In genomic region chr14:103576371-103577024, GRCh38 we compare ENCODE assay signal across 8 cellular contexts. TPM values are rescaled to one million over a fixed set of nuclear protein-coding genes. Genes with fewer than 3 reads are reported as not detected.
DNase-seq lines count a peak whose midpoint lies in the region; ATAC-seq and TF ChIP-seq lines count a peak whose summit lies in the region.

No MANE protein-coding gene starts in this region.

- H2BK120ac ChIP-seq in neuronal stem cell (ENCODE audit: low read depth, low read length) = no peak overlapping the region

- no peak overlapping the region for H3K4me3 ChIP-seq in HEK293 (ENCODE audit: low read depth, low read length)
- H3K4me3 ChIP-seq in SK-N-SH (ENCODE audit: low read depth in 2 of 2, low read length in 1 of 2) = no peak overlapping the region; a peak in 2 of 4 replicates
- H3K4me3 ChIP-seq in fibroblast of villous mesenchyme (ENCODE audit: low read depth, low read length) = no peak overlapping the region
- H3K4me3 ChIP-seq in neuronal stem cell (ENCODE audit: low read length in 2 of 2) = no peak overlapping the region

- H3K79me1 ChIP-seq in neuronal stem cell (ENCODE audit: low read depth, low read length) = peaks cover 6% of the 10 kb centered on the region

- no peak overlapping the region for H3K23ac ChIP-seq in neuronal stem cell (ENCODE audit: low read depth, low read length, poor library complexity)

- H3K9me3 Mint-ChIP-seq in activated CD8-positive, alpha-beta T cell treated with anti-CD3 and anti-CD28 coated beads for 36 hours = no peaks in the 10 kb centered on the region

- H3K27me3 ChIP-seq in SK-N-SH (ENCODE audit: insufficient read depth) = no peaks in the 10 kb centered on the region
- H3K27me3 ChIP-seq in neuronal stem cell (ENCODE audit: control insufficient read depth in 3 of 3, insufficient read depth in 3 of 3, low read depth in 1 of 3, low read length in 3 of 3) = no peaks in the 10 kb centered on the region

- POLR2A ChIA-PET in HEK293 (lab: Yijun Ruan, JAX) = interaction anchor here (0.6 kb wide), 1 partner anchor 525 kb away, joined by 6 read pairs; no protein-coding TSS in a partner anchor
- POLR2A ChIA-PET in SK-N-SH (lab: Yijun Ruan, JAX) = interaction anchor here (1.1 kb wide), 1 partner anchor 52 kb away, joined by 5 read pairs; the partner anchor contains the start of gene KLC1
- POLR2A ChIA-PET in activated CD8-positive, alpha-beta T cell treated with anti-CD3 and anti-CD28 coated beads for 36 hours (lab: Charles Lee) = interaction anchor here (1.7 kb wide), 1 partner anchor 15 kb away, joined by 4 read pairs; the partner anchor contains the start of gene BAG5

- H3K36me3 ChIP-seq in HEK293 (ENCODE audit: control insufficient read depth in 2 of 2, insufficient read depth in 1 of 2, low read length in 2 of 2) (peaks cover 10 to 37% of the 10 kb centered on the region in 2 experiments; a peak in 2 of 3 replicates), SK-N-SH (replicated peaks in 1 of 2; ENCODE audit: control insufficient read depth in 1 of 2, insufficient read depth in 2 of 2, low read length in 1 of 2) (peaks cover 20 to 42% of the 10 kb centered on the region in 2 experiments), neuronal stem cell (replicated peaks in 1 of 2; ENCODE audit: control insufficient read depth in 2 of 2, insufficient read depth in 2 of 2, low read length in 2 of 2) (peaks cover 16 to 71% of the 10 kb centered on the region in 2 donors)

- H2BK15ac ChIP-seq in neuronal stem cell (ENCODE audit: low read length) = no peak overlapping the region

- peaks cover 14% of the 10 kb centered on the region for H3K36me3 Mint-ChIP-seq in activated CD8-positive, alpha-beta T cell treated with anti-CD3 and anti-CD28 coated beads for 36 hours (ENCODE audit: low read depth)

- TF ChIP-seq CTCF in HEK293 (tag by site-specific recombination; IDR thresholded peaks at IDR 0.05) = no peak
- TF ChIP-seq CTCF in SK-N-SH (IDR thresholded peaks at IDR 0.05) = no peak
- TF ChIP-seq CTCF in fibroblast of villous mesenchyme (IDR thresholded peaks at IDR 0.05; ENCODE audit: insufficient read depth, low read depth, low read length) = no peak
- TF ChIP-seq CTCF in activated CD8-positive, alpha-beta T cell treated with anti-CD3 and anti-CD28 coated beads for 36 hours (IDR thresholded peaks at IDR 0.05) = no peak

- DNase-seq in SK-N-SH (peak; percentile 92), fibroblast of villous mesenchyme (ENCODE audit: low read depth) (peak; percentile 97), neuronal stem cell (ENCODE audit: low spot score) (peak; percentile 71), NCI-H1092 (lab: John Stamatoyannopoulos, UW) (no peak)
- no peak for DNase-seq in activated T-cell treated with anti-CD3 and anti-CD28 coated beads, Interleukin-2, amount 50 U/mL, for 48 hours
- DNase-seq in activated CD8-positive, alpha-beta T cell treated with anti-CD3 and anti-CD28 coated beads for 36 hours = no peak
- DNase-seq in activated CD4-positive, alpha-beta T cell treated with anti-CD3 and anti-CD28 coated beads, Interleukin-2, amount 50 U/mL, for 4 hours = no peak

- H3K4me1 ChIP-seq in HEK293 (ENCODE audit: control insufficient read depth, insufficient read depth, low read length) (peaks cover 10% of the 10 kb centered on the region), SK-N-SH (ENCODE audit: control insufficient read depth in 1 of 2, insufficient read depth in 2 of 2, low read depth in 1 of 2, low read length in 1 of 2) (peaks cover 8 to 12% of the 10 kb centered on the region in 2 experiments; a peak in 3 of 4 replicates), neuronal stem cell (ENCODE audit: control insufficient read depth in 2 of 2, insufficient read depth in 1 of 2, low read depth in 1 of 2, low read length in 2 of 2) (peaks cover 3 to 7% of the 10 kb centered on the region in 2 donors)

- intact Hi-C loops in activated CD8-positive, alpha-beta T cell treated with anti-CD3 and anti-CD28 coated beads for 36 hours (cut with micrococcal nuclease) = no loop called here

- no peak overlapping the region for H4K91ac ChIP-seq in neuronal stem cell (ENCODE audit: low read depth, low read length, poor library complexity)

- no peak overlapping the region for H3K18ac ChIP-seq in neuronal stem cell (ENCODE audit: low read length)

- peaks cover 8% of the 10 kb centered on the region for H4K20me1 ChIP-seq in SK-N-SH (ENCODE audit: insufficient read depth)

- H3K27ac ChIP-seq in HEK293 (ENCODE audit: extremely low read depth, low read depth, low read length) (peak overlapping the region; percentile 17), SK-N-SH (ENCODE audit: low read depth in 2 of 2, low read length in 1 of 2) (peak overlapping the region; percentile 63 to 87), neuronal stem cell (replicated peaks; ENCODE audit: low read length) (peak overlapping the region; percentile 14)

- H2BK5ac ChIP-seq in neuronal stem cell (ENCODE audit: low read length) = no peak overlapping the region

- ATAC-seq in activated CD8-positive, alpha-beta T cell treated with anti-CD3 and anti-CD28 coated beads for 36 hours = no peak

- no peak overlapping the region for H2AFZ ChIP-seq in SK-N-SH (ENCODE audit: low read depth)
- no peak overlapping the region for H2AFZ ChIP-seq in neuronal stem cell (ENCODE audit: low read length)

- no peak overlapping the region for H4K8ac ChIP-seq in neuronal stem cell (ENCODE audit: low read depth, low read length)

- no peaks in the 10 kb centered on the region for H3K27me3 Mint-ChIP-seq in activated CD8-positive, alpha-beta T cell treated with anti-CD3 and anti-CD28 coated beads for 36 hours

- peaks cover 18% of the 10 kb centered on the region for H3F3A ChIP-seq in SK-N-SH (replicated peaks; ENCODE audit: insufficient read depth)

- H2AK5ac ChIP-seq in neuronal stem cell (ENCODE audit: low read depth, low read length) = no peak overlapping the region

- H3K27ac Mint-ChIP-seq in activated CD8-positive, alpha-beta T cell treated with anti-CD3 and anti-CD28 coated beads for 36 hours = no peak overlapping the region

- H3K9ac ChIP-seq in SK-N-SH = peak overlapping the region; percentile 15; the same call in 1 of the 2 replicates
- no peak overlapping the region for H3K9ac ChIP-seq in neuronal stem cell (ENCODE audit: low read depth, low read length, poor library complexity)

- H3K79me2 ChIP-seq in SK-N-SH (ENCODE audit: insufficient read depth) = peaks cover 78% of the 10 kb centered on the region

- H3K4me3 Mint-ChIP-seq in activated CD8-positive, alpha-beta T cell treated with anti-CD3 and anti-CD28 coated beads for 36 hours = no peak overlapping the region

- no peaks in the 10 kb centered on the region for H3K9me3 ChIP-seq in HEK293 (ENCODE audit: control insufficient read depth, insufficient read depth, low read depth, low read length)
- H3K9me3 ChIP-seq in SK-N-SH = no peaks in the 10 kb centered on the region
- no peaks in the 10 kb centered on the region for H3K9me3 ChIP-seq in neuronal stem cell (replicated peaks in 1 of 2; ENCODE audit: control insufficient read depth in 2 of 2, insufficient read depth in 1 of 2, low read depth in 1 of 2, low read length in 2 of 2)

- no peak overlapping the region for H3K14ac ChIP-seq in neuronal stem cell (ENCODE audit: low read length)

- 0 out of 2 replicates have a peak, but pooled peaks have one; percentile 3 for TF ChIP-seq RAD21 in SK-N-SH (IDR thresholded peaks at IDR 0.05; ENCODE audit: low read length)

- peak overlapping the region; percentile 67 for H3K4me2 ChIP-seq in SK-N-SH
- no peak overlapping the region for H3K4me2 ChIP-seq in neuronal stem cell (ENCODE audit: insufficient read depth, low read length, poor library complexity, severe bottlenecking)

- WGBS in SK-N-SH (ENCODE audit: low lambda C conversion rate) = 27% methylated on average over 9 of the region's 9 CpGs
- WGBS in neuronal stem cell (ENCODE audit: extremely low coverage in 2 of 2, insufficient read length in 2 of 2, insufficient replicate concordance in 1 of 2), 2 donors = no CpG with 5 or more reads among the region's 9 CpGs

- no peaks in the 10 kb centered on the region for H3K4me1 Mint-ChIP-seq in activated CD8-positive, alpha-beta T cell treated with anti-CD3 and anti-CD28 coated beads for 36 hours (ENCODE audit: low read depth)

- CTCF ChIA-PET in HEK293 (lab: Yijun Ruan, JAX) (interaction anchor here (0.5 to 1.9 kb wide), 6 partner anchors 73 to 380 kb away, joined by 3 to 5 read pairs (median 4); no protein-coding TSS in a partner anchor), SK-N-SH (lab: Yijun Ruan, JAX) (interaction anchor here (0.9 to 1.7 kb wide), 2 partner anchors 32 to 239 kb away, joined by 3 to 8 read pairs; no protein-coding TSS in a partner anchor)
- CTCF ChIA-PET in activated CD8-positive, alpha-beta T cell treated with anti-CD3 and anti-CD28 coated beads for 36 hours (lab: Charles Lee) = no interaction called here

- no peak overlapping the region for H3K4ac ChIP-seq in neuronal stem cell (ENCODE audit: low read length)

- no peak overlapping the region for H2BK12ac ChIP-seq in neuronal stem cell (ENCODE audit: low read length)

- H3K9me2 ChIP-seq in SK-N-SH = no peaks in the 10 kb centered on the region

- TF ChIP-seq EP300 in SK-N-SH (IDR thresholded peaks at IDR 0.05; ENCODE audit: borderline replicate concordance in 1 of 2, low read depth in 1 of 2, low read length in 1 of 2) = no peak

RNA-seq across cellular contexts. Expression of gene COA8, which starts 13.7 kb away (rescaled TPM):
- 25.2 and 25.4 TPM in 2 replicates for polyA plus RNA-seq in SK-N-SH (2012; rRNA removed)
- 29.8 and 31.6 TPM in 2 replicates for polyA plus RNA-seq in SK-N-SH (2012; cell fraction: cytosol; rRNA removed)
- polyA plus RNA-seq in SK-N-SH (2012; cell fraction: nucleus; rRNA removed) = 4.9 and 8.9 TPM in 2 replicates
- total RNA-seq in fibroblast of villous mesenchyme = 22.9 and 32.0 TPM in 2 replicates
- polyA plus RNA-seq in neuronal stem cell (2013, experiment 1 of 2) = 45.8 TPM
- polyA plus RNA-seq in neuronal stem cell (2013, experiment 2 of 2) = 47.5 TPM
- total RNA-seq in activated CD8-positive, alpha-beta T cell treated with anti-CD3 and anti-CD28 coated beads for 36 hours = 10 to 100 TPM; 40.3 to 45.6 TPM

RNA-seq across cellular contexts. Expression of gene BAG5, which starts 14.0 kb away (rescaled TPM):
- polyA plus RNA-seq in SK-N-SH (2012; rRNA removed) = 5.2 and 5.9 TPM in 2 replicates
- 7.9 and 8.3 TPM in 2 replicates for polyA plus RNA-seq in SK-N-SH (2012; cell fraction: cytosol; rRNA removed)
- 3.4 and 5.4 TPM in 2 replicates for polyA plus RNA-seq in SK-N-SH (2012; cell fraction: nucleus; rRNA removed)
- total RNA-seq in fibroblast of villous mesenchyme = 28.3 and 42.7 TPM in 2 replicates
- 11.7 TPM for polyA plus RNA-seq in neuronal stem cell (2013, experiment 1 of 2)
- 11.8 TPM for polyA plus RNA-seq in neuronal stem cell (2013, experiment 2 of 2)
- 10 to 100 TPM; 28.8 to 29.6 TPM for total RNA-seq in activated CD8-positive, alpha-beta T cell treated with anti-CD3 and anti-CD28 coated beads for 36 hours

RNA-seq across cellular contexts. Expression of gene TRMT61A, which starts 47.5 kb away (rescaled TPM):
- 15.8 and 18.1 TPM in 2 replicates for polyA plus RNA-seq in SK-N-SH (2012; rRNA removed)
- polyA plus RNA-seq in SK-N-SH (2012; cell fraction: cytosol; rRNA removed) = 6.9 and 12.1 TPM in 2 replicates
- 32.9 and 37.6 TPM in 2 replicates for polyA plus RNA-seq in SK-N-SH (2012; cell fraction: nucleus; rRNA removed)
- total RNA-seq in fibroblast of villous mesenchyme = 8.2 and 9.7 TPM in 2 replicates
- 2.1 TPM for polyA plus RNA-seq in neuronal stem cell (2013, experiment 1 of 2)
- 2.2 TPM for polyA plus RNA-seq in neuronal stem cell (2013, experiment 2 of 2)
- total RNA-seq in activated CD8-positive, alpha-beta T cell treated with anti-CD3 and anti-CD28 coated beads for 36 hours = 1 to 10 TPM; 9.9 TPM

RNA-seq across cellular contexts. Expression of gene KLC1, which starts 52.5 kb away (rescaled TPM):
- 211 and 308 TPM in 2 replicates for polyA plus RNA-seq in SK-N-SH (2012; rRNA removed)
- polyA plus RNA-seq in SK-N-SH (2012; cell fraction: cytosol; rRNA removed) = 210 and 230 TPM in 2 replicates
- 366 and 455 TPM in 2 replicates for polyA plus RNA-seq in SK-N-SH (2012; cell fraction: nucleus; rRNA removed)
- total RNA-seq in fibroblast of villous mesenchyme = 217 and 237 TPM in 2 replicates
- 98.0 TPM for polyA plus RNA-seq in neuronal stem cell (2013, experiment 1 of 2)
- polyA plus RNA-seq in neuronal stem cell (2013, experiment 2 of 2) = 101 TPM
- 100 to 1,000 TPM in 1 of 2 experiments, 10 to 100 TPM in 1; 97.5 to 101 TPM for total RNA-seq in activated CD8-positive, alpha-beta T cell treated with anti-CD3 and anti-CD28 coated beads for 36 hours

RNA-seq across cellular contexts. Expression of gene CKB, which starts 53.9 kb away (rescaled TPM):
- 47.6 and 53.0 TPM in 2 replicates for polyA plus RNA-seq in SK-N-SH (2012; rRNA removed)
- polyA plus RNA-seq in SK-N-SH (2012; cell fraction: cytosol; rRNA removed) = 24.1 and 41.5 TPM in 2 replicates
- 111 and 208 TPM in 2 replicates for polyA plus RNA-seq in SK-N-SH (2012; cell fraction: nucleus; rRNA removed)
- 9.0 and 17.7 TPM in 2 replicates for total RNA-seq in fibroblast of villous mesenchyme
- polyA plus RNA-seq in neuronal stem cell (2013, experiment 1 of 2) = 418 TPM
- 412 TPM for polyA plus RNA-seq in neuronal stem cell (2013, experiment 2 of 2)
- total RNA-seq in activated CD8-positive, alpha-beta T cell treated with anti-CD3 and anti-CD28 coated beads for 36 hours = 1 to 10 TPM; 5.8 to 9.1 TPM

Comparison
In these comparisons a context has a peak if more than half of its experiments do, and no peak if none do; other contexts are left out.
1. H3K27ac ChIP-seq: peak in every context shown above with its lines; median percentile 75 in SK-N-SH; 17 in HEK293; 14 in neuronal stem cell.
2. DNase-seq: peak in SK-N-SH (single experiment), fibroblast of villous mesenchyme (single experiment) and neuronal stem cell (single experiment); none in activated T-cell treated with anti-CD3 and anti-CD28 coated beads, Interleukin-2, amount 50 U/mL, for 48 hours (0 of 2), activated CD8-positive, alpha-beta T cell treated with anti-CD3 and anti-CD28 coated beads for 36 hours (single experiment), NCI-H1092 (single experiment) and activated CD4-positive, alpha-beta T cell treated with anti-CD3 and anti-CD28 coated beads, Interleukin-2, amount 50 U/mL, for 4 hours (0 of 2).